ENCODE assay signal across 8 cellular contexts in the genomic region with DNA sequence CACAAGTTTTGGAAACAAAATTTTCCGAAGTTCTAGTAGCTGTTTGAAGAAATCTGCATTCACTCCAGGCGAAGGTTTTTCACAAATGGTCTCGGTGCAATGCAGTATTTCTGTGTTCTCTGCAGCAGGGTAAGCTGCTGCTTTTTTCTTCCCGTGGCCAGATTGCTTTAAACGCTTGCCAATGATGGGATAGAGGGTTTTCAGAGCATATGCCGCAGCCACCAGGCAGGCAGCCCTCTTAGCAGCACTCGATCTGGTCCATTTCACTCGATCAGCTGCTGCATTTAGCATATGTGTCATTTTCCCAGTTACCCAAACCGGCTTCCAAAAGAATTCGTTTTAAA. TPM values are rescaled to one million over a fixed set of nuclear protein-coding genes. Genes with fewer than 3 reads are reported as not detected.
DNase-seq lines count a peak whose midpoint lies in the region; ATAC-seq, FAIRE-seq and TF ChIP-seq lines count a peak whose summit lies in the region.

No MANE protein-coding gene starts in this region.

- dilution Hi-C loops in keratinocyte (cut with MboI; ENCODE audit: extremely low pct_ligation_motif_present, low sequenced_read_pairs): no loop called here

- DNase-seq in GM06990 (ENCODE audit: extremely low read depth, insufficient read length) (no peak), Karpas-422 (no peak), keratinocyte (ENCODE audit: low read depth, low spot score) (no peak), tibial artery (no peak), T-helper 9 cell (no peak)
- DNase-seq in activated naive CD8-positive, alpha-beta T cell treated with anti-CD3 and anti-CD28 coated beads, Interleukin-2, amount 10 ng/mL, durations not matched to agents 7 days and 5 days: peak; percentile 46
- no peak for DNase-seq in stimulated activated CD4-positive, alpha-beta T cell treated with anti-CD3 and anti-CD28 coated beads, Interleukin-12 subunit alpha, Interleukin-12 subunit beta, amount 100 ng/mL, for 4 hours

- TF ChIP-seq CTCF in GM06990 (IDR thresholded peaks at IDR 0.05; ENCODE audit: insufficient read depth, low read length, poor library complexity, severe bottlenecking) (no peak), keratinocyte (optimal IDR thresholded peaks at IDR 0.05 in 1 of 3, IDR thresholded peaks at IDR 0.05 in 1 of 3, conservative IDR thresholded peaks at IDR 0.05 in 1 of 3; ENCODE audit: extremely low read depth in 1 of 3, insufficient read depth in 2 of 3, low read length in 3 of 3) (no peak), tibial artery (IDR thresholded peaks at IDR 0.05) (no peak)

- H3K4me1 ChIP-seq in Karpas-422 (ENCODE audit: low read length) (peaks cover 24% of the 10 kb centered on the region), keratinocyte (ENCODE audit: control insufficient read depth, extremely low read depth, insufficient read depth, low read length) (peaks cover 3% of the 10 kb centered on the region), tibial artery (peaks cover 0 to 15% (median 8%) of the 10 kb centered on the region in 4 donors)

- no peaks in the 10 kb centered on the region for H3K9me2 ChIP-seq in Karpas-422 (replicated peaks; ENCODE audit: insufficient read depth, low read length)

- no peaks in the 10 kb centered on the region for H3K9me3 ChIP-seq in Karpas-422 (ENCODE audit: low read length)
- no peaks in the 10 kb centered on the region for H3K9me3 ChIP-seq in keratinocyte (ENCODE audit: control insufficient read depth, low read depth, low read length)
- no peaks in the 10 kb centered on the region for H3K9me3 ChIP-seq in tibial artery

- H3K9ac ChIP-seq in Karpas-422 (ENCODE audit: low read length): peak overlapping the region; percentile 33
- no peak overlapping the region for H3K9ac ChIP-seq in keratinocyte (ENCODE audit: control insufficient read depth, extremely low read depth, insufficient read depth, low read length)

- H3K4me3 ChIP-seq in GM06990 (replicated peaks; ENCODE audit: low read depth, low read length) (peak overlapping the region; percentile 84), Karpas-422 (ENCODE audit: low read length) (peak overlapping the region; percentile 59), keratinocyte (ENCODE audit: control insufficient read depth in 2 of 3, extremely low read depth in 1 of 3, insufficient read depth in 2 of 3, low read depth in 1 of 3, low read length in 3 of 3) (peak overlapping the region in 2 of 3 experiments; percentile 73 to 83), tibial artery (peak overlapping the region; percentile 47 to 59)

- H3K27me3 Mint-ChIP-seq in activated naive CD8-positive, alpha-beta T cell treated with anti-CD3 and anti-CD28 coated beads, Interleukin-2, amount 10 ng/mL, durations not matched to agents 7 days and 5 days: no peaks in the 10 kb centered on the region

- intact Hi-C loops in tibial artery (cut with DNase I; ENCODE audit: low total_unique reads): no loop called here

- H3K27ac Mint-ChIP-seq in activated naive CD8-positive, alpha-beta T cell treated with anti-CD3 and anti-CD28 coated beads, Interleukin-2, amount 10 ng/mL, durations not matched to agents 7 days and 5 days: no peak overlapping the region

- peaks cover 10% of the 10 kb centered on the region for H3K36me3 Mint-ChIP-seq in activated naive CD8-positive, alpha-beta T cell treated with anti-CD3 and anti-CD28 coated beads, Interleukin-2, amount 10 ng/mL, durations not matched to agents 7 days and 5 days

- H4K20me1 ChIP-seq in Karpas-422 (ENCODE audit: insufficient read depth, low read depth, low read length) (no peaks in the 10 kb centered on the region), keratinocyte (ENCODE audit: control insufficient read depth, extremely low read depth, insufficient read depth, low read length) (no peaks in the 10 kb centered on the region)

- H3K4me1 Mint-ChIP-seq in activated naive CD8-positive, alpha-beta T cell treated with anti-CD3 and anti-CD28 coated beads, Interleukin-2, amount 10 ng/mL, durations not matched to agents 7 days and 5 days: peaks cover 29% of the 10 kb centered on the region

- POLR2A ChIA-PET in activated naive CD8-positive, alpha-beta T cell treated with anti-CD3 and anti-CD28 coated beads, Interleukin-2, amount 10 ng/mL, durations not matched to agents 7 days and 5 days (lab: Charles Lee): interaction anchor here (0.8 to 4.9 kb wide), 17 partner anchors 9 to 177 kb away, joined by 3 to 71 read pairs (median 4); partner anchors contain the start of gene KIF21A

- no peaks in the 10 kb centered on the region for H3K79me2 ChIP-seq in Karpas-422 (ENCODE audit: low read length)
- H3K79me2 ChIP-seq in keratinocyte (ENCODE audit: control insufficient read depth, insufficient read depth, low read length): no peaks in the 10 kb centered on the region

- no peaks in the 10 kb centered on the region for H3K9me3 Mint-ChIP-seq in activated naive CD8-positive, alpha-beta T cell treated with anti-CD3 and anti-CD28 coated beads, Interleukin-2, amount 10 ng/mL, durations not matched to agents 7 days and 5 days

- peak; percentile 7 for ATAC-seq in GM21717 (IDR thresholded peaks at IDR 0.05; ENCODE audit: unreplicated experiment)
- peak; percentile 10 for ATAC-seq in activated naive CD8-positive, alpha-beta T cell treated with anti-CD3 and anti-CD28 coated beads, Interleukin-2, amount 10 ng/mL, durations not matched to agents 7 days and 5 days (ENCODE audit: low read depth)

- H2AFZ ChIP-seq in Karpas-422 (ENCODE audit: low read length) (peak overlapping the region; percentile 68; the same call in 1 of the 2 replicates), keratinocyte (ENCODE audit: control insufficient read depth, low read length) (peak overlapping the region; percentile 98)

- H3K27me3 ChIP-seq in GM06990 (replicated peaks; ENCODE audit: control insufficient read depth, insufficient read depth, low read length) (no peaks in the 10 kb centered on the region), Karpas-422 (ENCODE audit: low read length) (no peaks in the 10 kb centered on the region), keratinocyte (ENCODE audit: control insufficient read depth, extremely low read depth, insufficient read depth, low read length) (no peaks in the 10 kb centered on the region), tibial artery (no peaks in the 10 kb centered on the region)

- H3K36me3 ChIP-seq in GM06990 (ENCODE audit: control insufficient read depth, insufficient read depth, low read length) (no peaks in the 10 kb centered on the region), Karpas-422 (ENCODE audit: insufficient read depth, low read length) (no peaks in the 10 kb centered on the region), keratinocyte (ENCODE audit: control insufficient read depth in 2 of 2, extremely low read depth in 1 of 2, insufficient read depth in 2 of 2, low read length in 2 of 2) (no peaks in the 10 kb centered on the region), tibial artery (no peaks in the 10 kb centered on the region)

- no peaks in the 10 kb centered on the region for H3K9me1 ChIP-seq in keratinocyte (ENCODE audit: control insufficient read depth, extremely low read depth, insufficient read depth, low read length)

- no peak overlapping the region for H3K4me3 Mint-ChIP-seq in activated naive CD8-positive, alpha-beta T cell treated with anti-CD3 and anti-CD28 coated beads, Interleukin-2, amount 10 ng/mL, durations not matched to agents 7 days and 5 days

- no peak for FAIRE-seq in keratinocyte (lab: Jason Lieb, UNC)

- peak overlapping the region; percentile 69 for H3K4me2 ChIP-seq in Karpas-422 (ENCODE audit: low read depth, low read length, poor library complexity, severe bottlenecking)
- peak overlapping the region; percentile 90 for H3K4me2 ChIP-seq in keratinocyte (ENCODE audit: control insufficient read depth, extremely low read depth, insufficient read depth, low read depth, low read length)

- H3K27ac ChIP-seq in Karpas-422 (ENCODE audit: low read length) (no peak overlapping the region), keratinocyte (ENCODE audit: control insufficient read depth, insufficient read depth, low read length) (no peak overlapping the region), tibial artery (peak overlapping the region; percentile 65 to 76)

RNA-seq across cellular contexts. Expression of gene ABCD2, which starts 0.3 kb away (rescaled TPM):
- not detected in 2 replicates for total RNA-seq in Karpas-422 (2014; rRNA removed; shearing (Covaris generic); ENCODE audit: low replicate concordance)
- 10 to 100 TPM; 30.8 TPM for total RNA-seq in activated naive CD8-positive, alpha-beta T cell treated with anti-CD3 and anti-CD28 coated beads, Interleukin-2, amount 10 ng/mL, durations not matched to agents 7 days and 5 days
- polyA plus RNA-seq in keratinocyte: 0.01 to 0.03 TPM (median 0.02 TPM) in 3 replicates
- polyA plus RNA-seq in keratinocyte (2011; ENCODE audit: low read depth): not detected
- polyA plus RNA-seq in keratinocyte (2011; cell fraction: cytosol; rRNA removed): 0.01 TPM in 2 replicates
- 0.01 TPM in 1 of 2 replicates, not detected in the other for polyA plus RNA-seq in keratinocyte (2011; cell fraction: nucleus; rRNA removed)
- polyA plus RNA-seq in keratinocyte (2012; ENCODE audit: low replicate concordance): not detected in 2 replicates
- 0.06 TPM in 1 of 3 replicates, not detected in the others for polyA minus RNA-seq in keratinocyte
- polyA minus RNA-seq in keratinocyte (2011; cell fraction: cytosol; rRNA and poly(A)+ RNA removed): not detected
- polyA minus RNA-seq in keratinocyte (2011; cell fraction: nucleus; rRNA and poly(A)+ RNA removed): not detected in 2 replicates

Comparison
In these comparisons a context has a peak if more than half of its experiments do, and no peak if none do; other contexts are left out.
1. H3K27ac ChIP-seq: peak in tibial artery (2 of 2); none in Karpas-422 (single experiment) and keratinocyte (single experiment).
2. RNA of gene ABCD2, which starts 0.3 kb away (total RNA-seq): 30.8 TPM in activated naive CD8-positive, alpha-beta T cell treated with anti-CD3 and anti-CD28 coated beads, Interleukin-2, amount 10 ng/mL, durations not matched to agents 7 days and 5 days; not detected in Karpas-422; every median in the first group is over 10 times any median in the second.
3. Peak in every context shown above with its lines, with median percentiles within 50 percentile points of each other: H3K4me3 ChIP-seq.